Comparison of ENCODE assay signal across 8 cellular contexts in the genomic region with DNA sequence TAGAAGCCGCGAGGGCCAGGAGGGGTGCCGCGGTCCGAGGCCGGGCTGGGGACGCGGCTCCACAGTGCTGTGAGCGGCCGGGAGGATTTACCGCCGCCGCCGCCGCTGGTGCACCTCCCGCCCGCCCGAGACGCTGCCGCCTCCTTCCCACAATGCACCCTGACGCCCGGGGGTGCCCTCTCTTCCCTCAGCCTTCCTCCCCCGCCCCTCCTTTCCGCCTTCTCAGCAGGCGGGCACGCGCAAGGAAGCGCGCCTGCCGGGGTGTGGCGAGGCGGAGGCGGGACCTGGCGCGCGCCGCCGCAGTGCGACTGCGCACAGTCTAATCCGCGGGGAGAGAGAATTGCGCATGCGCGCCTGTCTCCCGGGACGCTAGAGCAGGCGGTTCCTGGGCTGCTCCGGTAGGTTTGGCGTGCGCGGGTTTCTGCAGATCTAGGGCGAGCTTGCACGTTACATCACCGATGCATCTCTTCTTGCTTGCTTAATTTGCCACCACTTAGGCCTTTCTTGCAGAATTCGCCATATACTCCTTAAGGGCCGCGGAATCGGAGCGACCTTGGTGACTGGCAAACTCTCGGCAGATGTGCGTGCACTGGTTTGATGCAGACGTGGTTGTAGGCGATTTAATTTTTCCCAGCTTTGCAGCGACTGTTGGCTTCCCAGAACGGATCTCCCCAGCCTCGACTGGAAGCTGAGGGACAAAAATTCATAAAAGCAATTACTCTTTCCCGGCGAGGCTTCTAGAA. TPM values are rescaled to one million over a fixed set of nuclear protein-coding genes. Genes with fewer than 3 reads are reported as not detected.
DNase-seq lines count a peak whose midpoint lies in the region; ATAC-seq, FAIRE-seq and TF ChIP-seq lines count a peak whose summit lies in the region.

A gene (plus strand): TSS at position 347 of the 743 bp plus-strand sequence. CDS start 506 bp downstream, outside the sequence.
A gene with protein sequence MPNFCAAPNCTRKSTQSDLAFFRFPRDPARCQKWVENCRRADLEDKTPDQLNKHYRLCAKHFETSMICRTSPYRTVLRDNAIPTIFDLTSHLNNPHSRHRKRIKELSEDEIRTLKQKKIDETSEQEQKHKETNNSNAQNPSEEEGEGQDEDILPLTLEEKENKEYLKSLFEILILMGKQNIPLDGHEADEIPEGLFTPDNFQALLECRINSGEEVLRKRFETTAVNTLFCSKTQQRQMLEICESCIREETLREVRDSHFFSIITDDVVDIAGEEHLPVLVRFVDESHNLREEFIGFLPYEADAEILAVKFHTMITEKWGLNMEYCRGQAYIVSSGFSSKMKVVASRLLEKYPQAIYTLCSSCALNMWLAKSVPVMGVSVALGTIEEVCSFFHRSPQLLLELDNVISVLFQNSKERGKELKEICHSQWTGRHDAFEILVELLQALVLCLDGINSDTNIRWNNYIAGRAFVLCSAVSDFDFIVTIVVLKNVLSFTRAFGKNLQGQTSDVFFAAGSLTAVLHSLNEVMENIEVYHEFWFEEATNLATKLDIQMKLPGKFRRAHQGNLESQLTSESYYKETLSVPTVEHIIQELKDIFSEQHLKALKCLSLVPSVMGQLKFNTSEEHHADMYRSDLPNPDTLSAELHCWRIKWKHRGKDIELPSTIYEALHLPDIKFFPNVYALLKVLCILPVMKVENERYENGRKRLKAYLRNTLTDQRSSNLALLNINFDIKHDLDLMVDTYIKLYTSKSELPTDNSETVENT (minus strand): TSS at position 156 of the 743 bp plus-strand sequence. CDS start 296 bp downstream, outside the sequence.

- H2AFZ ChIP-seq in H1 (ENCODE audit: low read length): peak within 1 kb of the TSS; percentile 85

- H3K9ac ChIP-seq in H1 (replicated peaks in 1 of 4; ENCODE audit: extremely low read depth in 1 of 4, low read depth in 3 of 4, low read length in 3 of 4): peak within 1 kb of the TSS; percentile 38 to 90 (median 76)

- peak within 1 kb of the TSS; percentile 68 to 91 (median 81) for H3K4me3 ChIP-seq in H1 (ENCODE audit: extremely low read depth in 1 of 4, insufficient read depth in 2 of 4, low read depth in 3 of 4, low read length in 4 of 4)

- H3K9me3 ChIP-seq in H1 (ENCODE audit: insufficient read depth in 2 of 2, low read depth in 1 of 2, low read length in 1 of 2): no peaks in the 10 kb centered on the region

- H3K18ac ChIP-seq in H1 (ENCODE audit: extremely low read depth, low read length): peak within 1 kb of the TSS; percentile 9; the same call in 1 of the 2 replicates

- H3K14ac ChIP-seq in H1 (ENCODE audit: insufficient read length): no peak within 1 kb of the TSS

- peak within 1 kb of the TSS; percentile 43; the same call in 1 of the 2 replicates for H4K8ac ChIP-seq in H1 (ENCODE audit: extremely low read depth, insufficient read depth, low read length)

- in situ Hi-C loops in Caki2 (cut with HindIII; ENCODE audit: low pct_unique_long_range_greater_than_20kb, low sequenced_read_pairs): no loop called here

- peaks cover 11% of the 10 kb centered on the region for H3K79me1 ChIP-seq in H1 (ENCODE audit: low read depth, low read length)

- peak in 2 of 3 experiments; percentile 15 to 18; a peak in 2 of 4 replicates for TF ChIP-seq CTCF in H1 (IDR thresholded peaks at IDR 0.05; ENCODE audit: control extremely low read depth in 1 of 3, insufficient read depth in 1 of 3, low read depth in 1 of 3, low read length in 3 of 3)

- CTCF ChIA-PET in H1 (lab: Charles Lee; ENCODE audit: partially characterized antibody): interaction anchor here (0.6 to 1.8 kb wide), 6 partner anchors 31 to 762 kb away, joined by 3 to 6 read pairs (median 4); no protein-coding TSS in a partner anchor

- H2BK120ac ChIP-seq in H1 (replicated peaks; ENCODE audit: low read depth, low read length): no peak within 1 kb of the TSS

- H3K27ac ChIP-seq in H1 (ENCODE audit: low read depth, low read length): no peak within 1 kb of the TSS

- H3K27me3 ChIP-seq in H1 (replicated peaks in 1 of 4; ENCODE audit: control insufficient read depth in 3 of 4, extremely low read depth in 1 of 4, insufficient read depth in 3 of 4, low read length in 3 of 4): peaks cover 0 to 2% (median 0%) of the 10 kb centered on the region in 4 experiments; a peak in 2 of 7 replicates

- TF ChIP-seq RAD21 in H1 (IDR thresholded peaks at IDR 0.05 in 1 of 2, conservative IDR thresholded peaks at IDR 0.05 in 1 of 2; ENCODE audit: low read depth in 2 of 2, low read length in 2 of 2): no peak

- POLR2A ChIA-PET in H1 (lab: Charles Lee; ENCODE audit: partially characterized antibody): interaction anchor here (0.6 to 1.2 kb wide), 2 partner anchors 10 to 58 kb away, joined by 3 to 5 read pairs; no protein-coding TSS in a partner anchor

- TF ChIP-seq EP300 in H1 (IDR thresholded peaks at IDR 0.05; ENCODE audit: borderline replicate concordance in 1 of 2, low read depth in 2 of 2, low read length in 2 of 2): no peak

- FAIRE-seq in H1 (lab: Jason Lieb, UNC): no peak

- H4K91ac ChIP-seq in H1 (replicated peaks; ENCODE audit: insufficient read length, low read length): no peak within 1 kb of the TSS

- DNase-seq in Caki2 (ENCODE audit: low read depth) (peak; percentile 98), HT-29 (ENCODE audit: low spot score) (peak; percentile 100), NK-92 (lab: John Stamatoyannopoulos, UW; ENCODE audit: unreplicated experiment) (peak; percentile 87), H1 (ENCODE audit: low read depth in 1 of 2, low spot score in 2 of 2) (peak; percentile 93 to 95), mesenteric fat pad (ENCODE audit: low spot score) (peak; percentile 99)
- DNase-seq in activated CD8-positive, alpha-beta memory T cell treated with anti-CD3 and anti-CD28 coated beads for 4 hours (ENCODE audit: low read depth in 2 of 2): peak; percentile 93 to 94
- peak; percentile 89 for DNase-seq in stimulated activated CD8-positive, alpha-beta memory T cell treated with anti-CD3 and anti-CD28 coated beads, Interleukin-15, amount 100 ng/mL, for 1 hour (ENCODE audit: low read depth)

- H3K4me1 ChIP-seq in H1 (replicated peaks in 1 of 4; ENCODE audit: control insufficient read depth in 3 of 4, insufficient read depth in 4 of 4, low read length in 3 of 4): peaks cover 4 to 17% (median 11%) of the 10 kb centered on the region in 4 experiments

- H4K5ac ChIP-seq in H1 (ENCODE audit: insufficient read length, low read depth, low read length): peak within 1 kb of the TSS; percentile 32

- H2BK15ac ChIP-seq in H1 (ENCODE audit: low read length): no peak within 1 kb of the TSS

- H3K23me2 ChIP-seq in H1 (ENCODE audit: low read depth, low read length): peaks cover 13% of the 10 kb centered on the region

- TF ChIP-seq POLR2A in H1 (IDR thresholded peaks at IDR 0.05; ENCODE audit: control extremely low read depth in 1 of 2, low read depth in 2 of 2, low read length in 2 of 2): peak in 1 of 2 experiments; percentile 61; a peak in 2 of 3 replicates

- H2BK20ac ChIP-seq in H1 (ENCODE audit: low read length): no peak within 1 kb of the TSS

- no peak within 1 kb of the TSS for H3K56ac ChIP-seq in H1 (replicated peaks; ENCODE audit: insufficient read length, low read depth, low read length)

- H2AK5ac ChIP-seq in H1 (ENCODE audit: low read depth, low read length): no peak within 1 kb of the TSS

- peak; percentile 69 for ATAC-seq in GM21360 (IDR thresholded peaks at IDR 0.05; ENCODE audit: unreplicated experiment)

- peaks cover 0 to 5% (median 0%) of the 10 kb centered on the region in 4 experiments; a peak in 1 of 8 replicates for H3K36me3 ChIP-seq in H1 (ENCODE audit: control insufficient read depth in 2 of 4, insufficient read depth in 4 of 4, low read length in 3 of 4)

- H3K79me2 ChIP-seq in H1 (ENCODE audit: control insufficient read depth in 1 of 2, insufficient read depth in 2 of 2, low read length in 2 of 2): peaks cover 8 to 58% of the 10 kb centered on the region in 2 experiments

- peak within 1 kb of the TSS; percentile 88 to 93 for H3K4me2 ChIP-seq in H1 (ENCODE audit: insufficient read depth in 1 of 2, low read depth in 2 of 2, low read length in 2 of 2)

- no peak within 1 kb of the TSS for H3K23ac ChIP-seq in H1 (ENCODE audit: insufficient read length)

- H2BK5ac ChIP-seq in H1 (ENCODE audit: low read depth, low read length): peak within 1 kb of the TSS; percentile 18; the same call in 1 of the 2 replicates

- H3K4ac ChIP-seq in H1 (replicated peaks; ENCODE audit: insufficient read length, low read depth, low read length): no peak within 1 kb of the TSS

- H2BK12ac ChIP-seq in H1 (ENCODE audit: low read depth, low read length): no peak within 1 kb of the TSS

- 2% methylated on average over 41 of the region's 69 CpGs; no CpG with 5 or more reads in 1 of the 2 experiments for WGBS in H1 (ENCODE audit: extremely low coverage in 1 of 2, insufficient coverage in 1 of 2, insufficient read length in 1 of 2, insufficient replicate concordance in 2 of 2, low coverage in 1 of 2, low lambda C conversion rate in 2 of 2, missing lambda C conversion rate in 1 of 2), 2 experiments

- peaks cover 5 to 11% of the 10 kb centered on the region in 2 experiments for H4K20me1 ChIP-seq in H1 (replicated peaks in 1 of 2; ENCODE audit: control insufficient read depth in 1 of 2, insufficient read depth in 2 of 2, low read length in 2 of 2)

RNA-seq across cellular contexts. Expression of the first gene that starts in this region (rescaled TPM):
- total RNA-seq in Caki2 (2014; rRNA removed; shearing (Covaris generic); ENCODE audit: low replicate concordance): 0.09 and 0.34 TPM in 2 replicates
- total RNA-seq in HT-29 (2014; rRNA removed; shearing (Covaris generic)): 1.8 and 2.1 TPM in 2 replicates
- 7.6 and 8.1 TPM in 2 replicates for total RNA-seq in H1 (2021; fragmentation: NEBNext Ultra II Directional; extraction: Animal tissue kit (Norgen Biotek cat#: 25700))
- polyA plus RNA-seq in H1 (2011; rRNA removed): 5.5 and 5.9 TPM in 2 replicates
- 7.8 TPM for polyA plus RNA-seq in H1 (2011; cell fraction: cytosol; rRNA removed)
- polyA plus RNA-seq in H1 (2011; cell fraction: nucleus; rRNA removed): 6.9 TPM
- 5.3 to 9.2 TPM (median 5.6 TPM) in 4 replicates for polyA plus RNA-seq in H1 (2012, experiment 1 of 2)
- polyA plus RNA-seq in H1 (2012, experiment 2 of 2): 1.4 TPM
- 4.7 TPM for polyA plus RNA-seq in H1 (2013, experiment 1 of 2)
- 4.4 TPM for polyA plus RNA-seq in H1 (2013, experiment 2 of 2)
- polyA minus RNA-seq in H1 (2011; rRNA and poly(A)+ RNA removed): 11.3 and 15.3 TPM in 2 replicates
- polyA minus RNA-seq in H1 (2011; cell fraction: cytosol; rRNA and poly(A)+ RNA removed): 7.2 TPM
- polyA minus RNA-seq in H1 (2011; cell fraction: nucleus; rRNA and poly(A)+ RNA removed): 17.5 TPM
- 1.1 TPM for total RNA-seq in mesenteric fat pad

RNA-seq across cellular contexts. Expression of the second gene that starts in this region (rescaled TPM):
- 18.7 and 23.5 TPM in 2 replicates for total RNA-seq in Caki2 (2014; rRNA removed; shearing (Covaris generic); ENCODE audit: low replicate concordance)
- total RNA-seq in HT-29 (2014; rRNA removed; shearing (Covaris generic)): 27.4 and 33.0 TPM in 2 replicates
- total RNA-seq in H1 (2021; fragmentation: NEBNext Ultra II Directional; extraction: Animal tissue kit (Norgen Biotek cat#: 25700)): 33.0 and 39.9 TPM in 2 replicates
- 7.2 and 12.0 TPM in 2 replicates for polyA plus RNA-seq in H1 (2011; rRNA removed)
- polyA plus RNA-seq in H1 (2011; cell fraction: cytosol; rRNA removed): 15.6 TPM
- 11.0 TPM for polyA plus RNA-seq in H1 (2011; cell fraction: nucleus; rRNA removed)
- 12.3 to 23.5 TPM (median 14.7 TPM) in 4 replicates for polyA plus RNA-seq in H1 (2012, experiment 1 of 2)
- 2.7 TPM for polyA plus RNA-seq in H1 (2012, experiment 2 of 2)
- polyA plus RNA-seq in H1 (2013, experiment 1 of 2): 31.9 TPM
- 30.4 TPM for polyA plus RNA-seq in H1 (2013, experiment 2 of 2)
- polyA minus RNA-seq in H1 (2011; rRNA and poly(A)+ RNA removed): 14.5 and 22.1 TPM in 2 replicates
- polyA minus RNA-seq in H1 (2011; cell fraction: cytosol; rRNA and poly(A)+ RNA removed): 8.9 TPM
- polyA minus RNA-seq in H1 (2011; cell fraction: nucleus; rRNA and poly(A)+ RNA removed): 37.8 TPM
- total RNA-seq in mesenteric fat pad: 34.7 TPM
